In genomic region chr7:115722302-115722701, GRCh38 we compare ENCODE assay signal across 21 cellular contexts.
DNase-seq lines count a peak whose midpoint lies in the region; ATAC-seq and TF ChIP-seq lines count a peak whose summit lies in the region.
"Had no signal": no experiment of that assay in that cellular context is flagged by ENCODE, and none has a peak within 500 bp of the region (broad histone marks: within the 10 kb centered on the region; RNA-seq: fewer than 3 reads in every experiment).

No MANE protein-coding gene starts in this region.

- POLR2A ChIA-PET in activated CD8-positive, alpha-beta T cell treated with anti-CD3 and anti-CD28 coated beads for 36 hours (lab: Charles Lee) = no interaction called here
- POLR2A ChIA-PET in activated CD8-positive, alpha-beta T cell treated with anti-CD3 and anti-CD28 coated beads, Interleukin-2, amount 10 ng/mL, durations not matched to agents 7 days and 5 days (lab: Charles Lee) = no interaction called here

- H3K27me3 Mint-ChIP-seq in activated CD8-positive, alpha-beta T cell treated with anti-CD3 and anti-CD28 coated beads for 36 hours = no peaks in the 10 kb centered on the region
- H3K27me3 Mint-ChIP-seq in activated CD8-positive, alpha-beta T cell treated with anti-CD3 and anti-CD28 coated beads, Interleukin-2, amount 10 ng/mL, durations not matched to agents 7 days and 5 days (ENCODE audit: low read depth) = no peaks in the 10 kb centered on the region
- no peaks in the 10 kb centered on the region for H3K27me3 Mint-ChIP-seq in GM23338 (ENCODE audit: insufficient read depth, low read depth, poor library complexity)
- no peaks in the 10 kb centered on the region for H3K27me3 Mint-ChIP-seq in activated T-helper 17 cell treated with anti-CD3 and anti-CD28 coated beads, Interleukin-2, amount 50 U/mL, for 72 hours
- H3K27me3 Mint-ChIP-seq: CD4-positive, alpha-beta T cell had no signal

- H3K4me3 Mint-ChIP-seq in activated CD8-positive, alpha-beta T cell treated with anti-CD3 and anti-CD28 coated beads for 36 hours = no peak overlapping the region
- no peak overlapping the region for H3K4me3 Mint-ChIP-seq in activated CD8-positive, alpha-beta T cell treated with anti-CD3 and anti-CD28 coated beads, Interleukin-2, amount 10 ng/mL, durations not matched to agents 7 days and 5 days
- H3K4me3 Mint-ChIP-seq in GM23338 = no peak overlapping the region
- H3K4me3 Mint-ChIP-seq in activated T-helper 17 cell treated with anti-CD3 and anti-CD28 coated beads, Interleukin-2, amount 50 U/mL, for 72 hours = peak overlapping the region; percentile 34
- H3K4me3 Mint-ChIP-seq: CD4-positive, alpha-beta T cell had no signal

- H3K27ac Mint-ChIP-seq in activated CD8-positive, alpha-beta T cell treated with anti-CD3 and anti-CD28 coated beads for 36 hours = peak overlapping the region; percentile 66
- H3K27ac Mint-ChIP-seq in activated CD8-positive, alpha-beta T cell treated with anti-CD3 and anti-CD28 coated beads, Interleukin-2, amount 10 ng/mL, durations not matched to agents 7 days and 5 days = no peak overlapping the region
- no peak overlapping the region; the same call in 1 of the 2 replicates for H3K27ac Mint-ChIP-seq in GM23338
- H3K27ac Mint-ChIP-seq in activated T-helper 17 cell treated with anti-CD3 and anti-CD28 coated beads, Interleukin-2, amount 50 U/mL, for 72 hours = no peak overlapping the region
- H3K27ac Mint-ChIP-seq: CD4-positive, alpha-beta T cell had no signal

- H3K9me3 ChIP-seq in osteoblast (ENCODE audit: low read depth, low read length) = no peaks in the 10 kb centered on the region
- H3K9me3 ChIP-seq: BE2C, Peyer's patch had no signal

- H4K20me1 ChIP-seq in GM23338 (replicated peaks; ENCODE audit: insufficient read depth) = no peaks in the 10 kb centered on the region
- no peaks in the 10 kb centered on the region for H4K20me1 ChIP-seq in osteoblast (ENCODE audit: insufficient read depth, low read length)

- no peak for TF ChIP-seq CTCF in activated CD8-positive, alpha-beta T cell treated with anti-CD3 and anti-CD28 coated beads for 36 hours (IDR thresholded peaks at IDR 0.05)
- TF ChIP-seq CTCF in GM23338 (conservative IDR thresholded peaks at IDR 0.05; ENCODE audit: low read depth in 2 of 2) (no peak), osteoblast (IDR thresholded peaks at IDR 0.05; ENCODE audit: extremely low read depth, low read depth, low read length) (no peak)

- no peaks in the 10 kb centered on the region for H3K36me3 ChIP-seq in GM23338 (ENCODE audit: insufficient read depth)
- H3K36me3 ChIP-seq in osteoblast (ENCODE audit: insufficient read depth, low read length) = no peaks in the 10 kb centered on the region
- H3K36me3 ChIP-seq: BE2C, Peyer's patch had no signal

- 0 out of 2 replicates have a peak overlapping the region, but pooled peaks have one; percentile 6 for H2AFZ ChIP-seq in GM23338
- H2AFZ ChIP-seq in osteoblast (ENCODE audit: low read length) = peak overlapping the region; percentile 52

- intact Hi-C loops in activated CD8-positive, alpha-beta T cell treated with anti-CD3 and anti-CD28 coated beads for 36 hours (cut with micrococcal nuclease) = no loop called here

- no peaks in the 10 kb centered on the region for H3K9me3 Mint-ChIP-seq in activated CD8-positive, alpha-beta T cell treated with anti-CD3 and anti-CD28 coated beads for 36 hours
- no peaks in the 10 kb centered on the region for H3K9me3 Mint-ChIP-seq in activated CD8-positive, alpha-beta T cell treated with anti-CD3 and anti-CD28 coated beads, Interleukin-2, amount 10 ng/mL, durations not matched to agents 7 days and 5 days (ENCODE audit: insufficient read depth)
- no peaks in the 10 kb centered on the region for H3K9me3 Mint-ChIP-seq in GM23338
- no peaks in the 10 kb centered on the region for H3K9me3 Mint-ChIP-seq in activated T-helper 17 cell treated with anti-CD3 and anti-CD28 coated beads, Interleukin-2, amount 50 U/mL, for 72 hours
- H3K9me3 Mint-ChIP-seq: CD4-positive, alpha-beta T cell had no signal

- ATAC-seq in activated CD8-positive, alpha-beta T cell treated with anti-CD3 and anti-CD28 coated beads for 36 hours = no peak
- ATAC-seq in activated CD8-positive, alpha-beta T cell treated with anti-CD3 and anti-CD28 coated beads, Interleukin-2, amount 10 ng/mL, durations not matched to agents 7 days and 5 days = no peak
- ATAC-seq in GM23338 (no peak), HG03139 (IDR thresholded peaks at IDR 0.05; ENCODE audit: unreplicated experiment) (no peak)
- peak; percentile 24 for ATAC-seq in activated T-helper 17 cell treated with anti-CD3 and anti-CD28 coated beads, Interleukin-2, amount 50 U/mL, for 72 hours (replicated peaks)
- ATAC-seq: Right ventricle myocardium inferior had no signal

- H3K79me2 ChIP-seq in GM23338 (replicated peaks; ENCODE audit: insufficient read depth) (no peaks in the 10 kb centered on the region), osteoblast (ENCODE audit: insufficient read depth, low read length) (no peaks in the 10 kb centered on the region)

- CTCF ChIA-PET in activated CD8-positive, alpha-beta T cell treated with anti-CD3 and anti-CD28 coated beads for 36 hours (lab: Charles Lee) = interaction anchor here (0.6 kb wide), 1 partner anchor 120 kb away, joined by 3 read pairs; no protein-coding TSS in a partner anchor
- CTCF ChIA-PET in activated CD8-positive, alpha-beta T cell treated with anti-CD3 and anti-CD28 coated beads, Interleukin-2, amount 10 ng/mL, durations not matched to agents 7 days and 5 days (lab: Charles Lee) = no interaction called here

- H3K9me2 ChIP-seq in GM23338 (ENCODE audit: insufficient read depth) = no peaks in the 10 kb centered on the region

- no peaks in the 10 kb centered on the region for H3K27me3 ChIP-seq in GM23338 (ENCODE audit: insufficient read depth)
- no peaks in the 10 kb centered on the region for H3K27me3 ChIP-seq in osteoblast (ENCODE audit: insufficient read depth, low read length)
- H3K27me3 ChIP-seq: BE2C, Peyer's patch had no signal

- H3K4me3 ChIP-seq in GM23338 (no peak overlapping the region), osteoblast (ENCODE audit: insufficient read depth, low read length) (no peak overlapping the region)
- H3K4me3 ChIP-seq: Peyer's patch had no signal

- H3K27ac ChIP-seq in GM23338 (ENCODE audit: low read depth) = no peak overlapping the region
- no peak overlapping the region for H3K27ac ChIP-seq in osteoblast (ENCODE audit: low read depth, low read length)
- H3K27ac ChIP-seq: Peyer's patch had no signal

- no peak for DNase-seq in activated CD8-positive, alpha-beta T cell treated with anti-CD3 and anti-CD28 coated beads for 36 hours
- DNase-seq in activated CD8-positive, alpha-beta T cell treated with anti-CD3 and anti-CD28 coated beads, Interleukin-2, amount 10 ng/mL, durations not matched to agents 7 days and 5 days = no peak
- DNase-seq in GM23338 (ENCODE audit: low spot score) (no peak), osteoblast (ENCODE audit: insufficient read length, low spot score, missing footprints) (no peak), UCSD-AML1 (lab: John Stamatoyannopoulos, UW; ENCODE audit: unreplicated experiment) (no peak)
- DNase-seq in stimulated activated CD4-positive, alpha-beta T cell treated with anti-CD3 and anti-CD28 coated beads, Interleukin-4, amount 100 ng/mL, for 4 hours = no peak
- DNase-seq: 8988T; BE2C; CD4-positive, alpha-beta T cell; DMS53; HCEC 1CT; MM.1S; NCI-H1092; NCI-H1436 treated with DMSO at 0.1 percent for 48 hours; NCI-H2029 treated with DMSO at 0.1 percent for 48 hours; NCI-H2171; NCI-H526; Peyer's patch had no signal

- no peaks in the 10 kb centered on the region for H3K36me3 Mint-ChIP-seq in activated CD8-positive, alpha-beta T cell treated with anti-CD3 and anti-CD28 coated beads for 36 hours (ENCODE audit: low read depth)
- no peaks in the 10 kb centered on the region for H3K36me3 Mint-ChIP-seq in activated CD8-positive, alpha-beta T cell treated with anti-CD3 and anti-CD28 coated beads, Interleukin-2, amount 10 ng/mL, durations not matched to agents 7 days and 5 days (ENCODE audit: low read depth)
- no peaks in the 10 kb centered on the region for H3K36me3 Mint-ChIP-seq in GM23338 (ENCODE audit: low read depth)
- no peaks in the 10 kb centered on the region for H3K36me3 Mint-ChIP-seq in activated T-helper 17 cell treated with anti-CD3 and anti-CD28 coated beads, Interleukin-2, amount 50 U/mL, for 72 hours (ENCODE audit: low read depth)

- H3K4me1 ChIP-seq in GM23338 (ENCODE audit: insufficient read depth) (peaks cover 13% of the 10 kb centered on the region), osteoblast (ENCODE audit: insufficient read depth, low read length) (no peaks in the 10 kb centered on the region)
- H3K4me1 ChIP-seq: BE2C, Peyer's patch had no signal

- H3K4me2 ChIP-seq in GM23338 = no peak overlapping the region
- no peak overlapping the region for H3K4me2 ChIP-seq in osteoblast (ENCODE audit: insufficient read depth, low read length)

- H3K4me1 Mint-ChIP-seq in activated CD8-positive, alpha-beta T cell treated with anti-CD3 and anti-CD28 coated beads for 36 hours (ENCODE audit: low read depth) = peaks cover 4% of the 10 kb centered on the region
- peaks cover 4% of the 10 kb centered on the region for H3K4me1 Mint-ChIP-seq in activated CD8-positive, alpha-beta T cell treated with anti-CD3 and anti-CD28 coated beads, Interleukin-2, amount 10 ng/mL, durations not matched to agents 7 days and 5 days (ENCODE audit: low read depth)
- H3K4me1 Mint-ChIP-seq in GM23338 = peaks cover 28% of the 10 kb centered on the region
- peaks cover 5% of the 10 kb centered on the region for H3K4me1 Mint-ChIP-seq in activated T-helper 17 cell treated with anti-CD3 and anti-CD28 coated beads, Interleukin-2, amount 50 U/mL, for 72 hours

- H3F3A ChIP-seq in GM23338 (replicated peaks; ENCODE audit: low read depth) = no peaks in the 10 kb centered on the region

TF ChIP-seq in GM23338, 12 proteins besides CTCF, POLR2A, EP300 and RAD21 (continues in another document):
- TF ChIP-seq ZNF331 (CRISPR knock-in tag; IDR thresholded peaks at IDR 0.05; ENCODE audit: low read depth) = no peak
